8 cellular contexts compared by ENCODE assay signal in the genomic region with DNA sequence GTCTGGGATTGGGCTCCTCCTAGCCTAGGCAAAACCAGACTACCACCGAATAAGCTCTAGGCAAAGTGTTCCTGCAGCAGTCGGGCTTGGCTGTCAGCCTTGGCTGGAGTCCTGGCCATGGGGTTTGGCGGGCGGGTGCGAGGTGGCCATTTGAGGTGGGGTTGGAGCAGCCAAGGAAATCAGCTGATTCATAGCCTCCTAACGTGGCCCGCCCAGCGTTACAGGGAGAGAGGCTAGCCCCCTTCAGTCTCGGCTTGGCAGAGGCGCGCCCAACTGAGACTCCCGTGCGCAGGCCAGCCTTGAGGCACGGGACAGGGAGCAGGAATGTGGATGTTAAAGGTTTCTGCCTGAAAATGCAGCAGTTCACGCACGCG. TPM values are rescaled to one million over a fixed set of nuclear protein-coding genes. Genes with fewer than 3 reads are reported as not detected.
DNase-seq lines count a peak whose midpoint lies in the region; ATAC-seq and TF ChIP-seq lines count a peak whose summit lies in the region.

No MANE protein-coding gene starts in this region.

- no peaks in the 10 kb centered on the region for H3K9me3 ChIP-seq in SJSA1 (replicated peaks)
- H3K9me3 ChIP-seq in CD4-positive, alpha-beta T cell (ENCODE audit: control insufficient read depth, low read length), result no peaks in the 10 kb centered on the region

- no peaks in the 10 kb centered on the region for H3K36me3 Mint-ChIP-seq in nephron progenitor cell (ENCODE audit: low read depth)
- H3K36me3 Mint-ChIP-seq in effector memory CD8-positive, alpha-beta T cell (ENCODE audit: insufficient read depth), result no peaks in the 10 kb centered on the region
- H3K36me3 Mint-ChIP-seq in CD4-positive, alpha-beta T cell (ENCODE audit: low read depth), result no peaks in the 10 kb centered on the region

- H3K27ac ChIP-seq in SJSA1, result peak overlapping the region; percentile 74
- H3K27ac ChIP-seq in CD4-positive, alpha-beta T cell (ENCODE audit: low read depth, low read length), result no peak overlapping the region

- H3K4me1 Mint-ChIP-seq in nephron progenitor cell, result peaks cover 27% of the 10 kb centered on the region
- H3K4me1 Mint-ChIP-seq in effector memory CD8-positive, alpha-beta T cell (ENCODE audit: low read depth in 2 of 2), result peaks cover 5 to 10% of the 10 kb centered on the region in 2 donors
- H3K4me1 Mint-ChIP-seq in CD4-positive, alpha-beta T cell (ENCODE audit: low read depth), result peaks cover 6% of the 10 kb centered on the region

- CTCF ChIA-PET in CD4-positive, alpha-beta T cell (lab: Charles Lee), result no interaction called here

- intact Hi-C loops in CD4-positive, alpha-beta T cell (cut with DNase I, micrococcal nuclease), result no loop called here

- POLR2A ChIA-PET in CD4-positive, alpha-beta T cell (lab: Charles Lee), result no interaction called here

- H3K4me3 Mint-ChIP-seq in nephron progenitor cell, result peak overlapping the region; percentile 90
- H3K4me3 Mint-ChIP-seq in effector memory CD8-positive, alpha-beta T cell, result no peak overlapping the region
- no peak overlapping the region for H3K4me3 Mint-ChIP-seq in CD4-positive, alpha-beta T cell

- TF ChIP-seq CTCF in fibroblast of villous mesenchyme (IDR thresholded peaks at IDR 0.05; ENCODE audit: insufficient read depth, low read depth, low read length) (no peak), nephron progenitor cell (IDR thresholded peaks at IDR 0.05) (no peak)
- TF ChIP-seq CTCF in CD4-positive, alpha-beta T cell (IDR thresholded peaks at IDR 0.05), result no peak

- DNase-seq in AG08396 (ENCODE audit: low spot score) (peak; percentile 81), SJSA1 (ENCODE audit: low read depth in 1 of 2, low spot score in 2 of 2) (peak; percentile 72 to 87), fibroblast of villous mesenchyme (ENCODE audit: low read depth) (peak; percentile 73), nephron progenitor cell (peak; percentile 53), NCI-H128 (lab: John Stamatoyannopoulos, UW; ENCODE audit: unreplicated experiment) (no peak)
- no peak for DNase-seq in effector memory CD8-positive, alpha-beta T cell
- no peak for DNase-seq in CD4-positive, alpha-beta T cell

- H3K27ac Mint-ChIP-seq in nephron progenitor cell, result no peak overlapping the region
- no peak overlapping the region for H3K27ac Mint-ChIP-seq in effector memory CD8-positive, alpha-beta T cell
- H3K27ac Mint-ChIP-seq in CD4-positive, alpha-beta T cell, result no peak overlapping the region

- no peak for ATAC-seq in effector memory CD8-positive, alpha-beta T cell (replicated peaks)
- ATAC-seq in GM21786 (IDR thresholded peaks at IDR 0.05; ENCODE audit: unreplicated experiment), result no peak
- ATAC-seq in CD4-positive, alpha-beta T cell (ENCODE audit: poor library complexity), result no peak

- H3K27me3 Mint-ChIP-seq in nephron progenitor cell (ENCODE audit: low read depth, poor library complexity), result peaks cover 100% of the 10 kb centered on the region
- H3K27me3 Mint-ChIP-seq in effector memory CD8-positive, alpha-beta T cell, result peaks cover 67 to 97% of the 10 kb centered on the region in 2 donors
- peaks cover 84% of the 10 kb centered on the region for H3K27me3 Mint-ChIP-seq in CD4-positive, alpha-beta T cell

- peaks cover 33% of the 10 kb centered on the region for H3K36me3 ChIP-seq in SJSA1

- H3K9me3 Mint-ChIP-seq in nephron progenitor cell, result no peaks in the 10 kb centered on the region
- no peaks in the 10 kb centered on the region for H3K9me3 Mint-ChIP-seq in effector memory CD8-positive, alpha-beta T cell
- no peaks in the 10 kb centered on the region for H3K9me3 Mint-ChIP-seq in CD4-positive, alpha-beta T cell

- no peaks in the 10 kb centered on the region for H3K27me3 ChIP-seq in SJSA1 (replicated peaks)
- H3K27me3 ChIP-seq in CD4-positive, alpha-beta T cell (ENCODE audit: control insufficient read depth, insufficient read depth, low read length), result peaks cover 57% of the 10 kb centered on the region

- H3K4me1 ChIP-seq in SJSA1 (replicated peaks), result peaks cover 22% of the 10 kb centered on the region

- H3K4me3 ChIP-seq in SJSA1 (peak overlapping the region; percentile 57), fibroblast of villous mesenchyme (ENCODE audit: low read depth, low read length) (peak overlapping the region; percentile 71)

RNA-seq across cellular contexts. Expression of gene PMP22, which starts 1.9 kb away (rescaled TPM):
- total RNA-seq in SJSA1 (2014; rRNA removed; shearing (Covaris generic)), result 80.3 and 103 TPM in 2 replicates
- total RNA-seq in fibroblast of villous mesenchyme, result 23.2 and 38.0 TPM in 2 replicates
- not detected for total RNA-seq in CD4-positive, alpha-beta T cell

Comparison
In these comparisons a context has a peak if more than half of its experiments do, and no peak if none do; other contexts are left out.
1. DNase-seq: peak in AG08396 (single experiment), SJSA1 (2 of 2), fibroblast of villous mesenchyme (single experiment) and nephron progenitor cell (single experiment); none in NCI-H128 (single experiment), effector memory CD8-positive, alpha-beta T cell (0 of 3) and CD4-positive, alpha-beta T cell (0 of 10).
2. RNA of gene PMP22, which starts 1.9 kb away (total RNA-seq): 80.3 to 103 TPM in SJSA1 and 23.2 to 38.0 TPM in fibroblast of villous mesenchyme; not detected in CD4-positive, alpha-beta T cell; every median in the first group is over 10 times any median in the second.